29 cellular contexts compared by ENCODE assay signal in genomic region chr1:89827902-89828301, GRCh38.
"Had no signal": no experiment of that assay in that cellular context is flagged by ENCODE, and none has a peak within 500 bp of the region (broad histone marks: within the 10 kb centered on the region; RNA-seq: fewer than 3 reads in every experiment).

No MANE protein-coding gene starts in this region.

- H3K36me3 ChIP-seq: colonic mucosa, esophagus squamous epithelium, gastrocnemius medialis, heart right ventricle, lower lobe of right lung had no signal

- FAIRE-seq: endometrium, islet of Langerhans, keratinocyte had no signal

- H3K4me1 ChIP-seq: colonic mucosa had no signal

- H3K9me3 ChIP-seq: colonic mucosa, esophagus squamous epithelium, gastrocnemius medialis, heart right ventricle, left lung, lower lobe of right lung, mucosa of descending colon had no signal

- H3K27me3 Mint-ChIP-seq: naive B cell; naive thymus-derived CD8-positive, alpha-beta T cell had no signal

- H3K27me3 ChIP-seq: colonic mucosa, dorsolateral prefrontal cortex, esophagus squamous epithelium, gastrocnemius medialis, heart right ventricle, left lung had no signal

- H3K9me3 Mint-ChIP-seq: mesothelial cell of epicardium; naive B cell; naive thymus-derived CD8-positive, alpha-beta T cell had no signal

- H3K4me3 ChIP-seq: colonic mucosa, dorsolateral prefrontal cortex, esophagus squamous epithelium, gastrocnemius medialis, heart right ventricle, left lung, lower lobe of right lung, mucosa of descending colon had no signal

- H3K4me3 Mint-ChIP-seq: mesothelial cell of epicardium; naive B cell; naive thymus-derived CD8-positive, alpha-beta T cell had no signal

- DNase-seq: colonic mucosa; cortex of kidney; dermis blood vessel endothelial cell; dorsolateral prefrontal cortex; effector CD4-positive, alpha-beta T cell; effector memory CD4-positive, alpha-beta T cell; erythroblast; esophagus squamous epithelium; foreskin fibroblast; foreskin melanocyte; gastrocnemius medialis; glutamatergic neuron; head of caudate nucleus; heart right ventricle; hippocampal formation; left cardiac atrium; left lung; left ventricle myocardium superior; lower lobe of right lung; mesenchymal stem cell; mucosa of descending colon; naive B cell; naive thymus-derived CD8-positive, alpha-beta T cell had no signal

- ATAC-seq: esophagus mucosa; gastrocnemius medialis; heart right ventricle; left cardiac atrium; left lung; left ventricle myocardium superior; lower lobe of right lung; mucosa of descending colon; naive thymus-derived CD8-positive, alpha-beta T cell had no signal

- H3K27ac Mint-ChIP-seq: mesothelial cell of epicardium; naive thymus-derived CD8-positive, alpha-beta T cell had no signal

- H3K27ac ChIP-seq: colonic mucosa, epithelial cell of prostate, esophagus squamous epithelium, gastrocnemius medialis, heart right ventricle, left lung, lower lobe of right lung had no signal

- H3K36me3 Mint-ChIP-seq: naive B cell had no signal
